20 cellular contexts compared by ENCODE assay signal in the genomic region with DNA sequence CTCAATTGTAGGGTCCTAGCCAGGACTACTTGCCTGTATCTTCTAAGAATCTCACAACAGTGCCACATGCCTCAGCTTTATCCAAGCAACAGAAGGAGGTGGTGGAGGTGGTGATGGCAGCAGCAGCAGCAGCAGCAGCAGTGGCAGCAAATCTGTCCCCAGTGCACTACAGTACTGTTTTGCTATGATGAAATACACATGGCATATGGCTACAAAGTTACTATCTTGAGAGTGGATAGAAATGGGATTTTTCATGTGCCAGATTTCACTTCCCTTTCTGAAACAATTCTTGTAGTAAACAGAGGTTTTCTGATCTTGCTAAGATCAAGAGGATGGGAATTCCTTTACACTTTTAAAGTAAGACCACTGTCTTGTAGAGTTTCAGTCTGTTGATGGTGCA. TPM values are rescaled to one million over a fixed set of nuclear protein-coding genes. Genes with fewer than 3 reads are reported as not detected.
DNase-seq lines count a peak whose midpoint lies in the region; ATAC-seq and FAIRE-seq lines count a peak whose summit lies in the region.
"Had no signal": no experiment of that assay in that cellular context is flagged by ENCODE, and none has a peak within 500 bp of the region (broad histone marks: within the 10 kb centered on the region; RNA-seq: fewer than 3 reads in every experiment).

No MANE protein-coding gene starts in this region.

- H3K4me1 Mint-ChIP-seq in dendritic cell treated with granulocyte-macrophage colony-stimulating factor and Interleukin-4, amounts not matched to agents 40 ng/mL and 50 ng/mL, for 4 days (ENCODE audit: low read depth), result peaks cover 6% of the 10 kb centered on the region
- H3K4me1 Mint-ChIP-seq: B cell; CD4-positive, alpha-beta memory T cell; T-helper 17 cell had no signal

- H3K27ac ChIP-seq in small intestine (ENCODE audit: low read depth in 1 of 2, low read length in 1 of 2), result no peak overlapping the region
- H3K27ac ChIP-seq: GM23248 had no signal

- H3K4me3 Mint-ChIP-seq in dendritic cell treated with granulocyte-macrophage colony-stimulating factor and Interleukin-4, amounts not matched to agents 40 ng/mL and 50 ng/mL, for 4 days, result no peak overlapping the region
- H3K4me3 Mint-ChIP-seq: B cell; CD4-positive, alpha-beta memory T cell; T-helper 17 cell had no signal

- ATAC-seq in GM21737 (IDR thresholded peaks at IDR 0.05; ENCODE audit: unreplicated experiment), result no peak
- ATAC-seq: T-helper 17 cell had no signal

- intact Hi-C loops in dendritic cell treated with granulocyte-macrophage colony-stimulating factor and Interleukin-4, amounts not matched to agents 40 ng/mL and 50 ng/mL, for 4 days (cut with micrococcal nuclease), result no loop called here

- no peak for FAIRE-seq in small intestine (lab: Jason Lieb, UNC)
- FAIRE-seq: RCC 7860 had no signal

- no peaks in the 10 kb centered on the region for H3K36me3 Mint-ChIP-seq in dendritic cell treated with granulocyte-macrophage colony-stimulating factor and Interleukin-4, amounts not matched to agents 40 ng/mL and 50 ng/mL, for 4 days (ENCODE audit: low read depth)

- no peak overlapping the region for H3K4me3 ChIP-seq in small intestine (ENCODE audit: low read depth in 1 of 2, low read length in 2 of 2)
- H3K4me3 ChIP-seq: GM23248, HAP-1 had no signal

- H3K9me3 Mint-ChIP-seq in dendritic cell treated with granulocyte-macrophage colony-stimulating factor and Interleukin-4, amounts not matched to agents 40 ng/mL and 50 ng/mL, for 4 days, result no peaks in the 10 kb centered on the region
- H3K9me3 Mint-ChIP-seq: CD4-positive, alpha-beta memory T cell had no signal

- H3K27ac Mint-ChIP-seq in dendritic cell treated with granulocyte-macrophage colony-stimulating factor and Interleukin-4, amounts not matched to agents 40 ng/mL and 50 ng/mL, for 4 days, result peak overlapping the region; percentile 35
- H3K27ac Mint-ChIP-seq: B cell, T-helper 17 cell had no signal

- peaks cover 9% of the 10 kb centered on the region for H3K27me3 Mint-ChIP-seq in dendritic cell treated with granulocyte-macrophage colony-stimulating factor and Interleukin-4, amounts not matched to agents 40 ng/mL and 50 ng/mL, for 4 days
- H3K27me3 Mint-ChIP-seq: CD4-positive, alpha-beta memory T cell had no signal

- H3K36me3 ChIP-seq in small intestine (ENCODE audit: control insufficient read depth in 2 of 2, insufficient read depth in 2 of 2, low read length in 2 of 2), result no peaks in the 10 kb centered on the region
- H3K36me3 ChIP-seq: HAP-1 had no signal

- no peaks in the 10 kb centered on the region for H3K27me3 ChIP-seq in small intestine (ENCODE audit: control insufficient read depth in 2 of 2, insufficient read depth in 2 of 2, low read length in 2 of 2)

- peaks cover 2 to 3% of the 10 kb centered on the region in 2 donors for H3K4me1 ChIP-seq in small intestine (ENCODE audit: control insufficient read depth in 2 of 2, insufficient read depth in 1 of 2, low read depth in 1 of 2, low read length in 1 of 2)
- H3K4me1 ChIP-seq: HAP-1 had no signal

- no peaks in the 10 kb centered on the region for H3K9me3 ChIP-seq in small intestine (ENCODE audit: control insufficient read depth, low read depth)
- H3K9me3 ChIP-seq: HAP-1 had no signal

- DNase-seq in SIG-M5 treated with dmso at 0.1 percent for 504 hours (lab: John Stamatoyannopoulos, UW; ENCODE audit: unreplicated experiment) (peak; percentile 66), SIG-M5 (lab: John Stamatoyannopoulos, UW) (no peak), NOMO-1 treated with DMSO at 0.1 percent for 48 hours (lab: John Stamatoyannopoulos, UW; ENCODE audit: unreplicated experiment) (peak; percentile 76), superior temporal gyrus (ENCODE audit: extremely low spot score) (peak; percentile 55), small intestine (no peak), RKO (ENCODE audit: low spot score) (no peak)
- DNase-seq: 8988T; CD4-positive, alpha-beta memory T cell; GM23248; MM.1S; NCI-H187 treated with DMSO at 0.1 percent for 48 hours; NCI-H2227 treated with DMSO at 0.1 percent for 48 hours; NCI-H524; NCI-H82; T-helper 17 cell had no signal

RNA-seq across cellular contexts. Expression of a gene that starts 8.1 kb away (rescaled TPM):
- 100 to 1,000 TPM; 273 to 884 (median 819) TPM for polyA plus RNA-seq in small intestine

RNA-seq across cellular contexts. Expression of a gene that starts 41.2 kb away (rescaled TPM):
- polyA plus RNA-seq in small intestine, result 1 to 10 TPM; 4.6 to 8.3 (median 7.6) TPM

RNA-seq across cellular contexts. Expression of a gene that starts 53.0 kb away (rescaled TPM):
- 1 to 10 TPM; 4.8 to 9.6 (median 7.0) TPM for polyA plus RNA-seq in small intestine

Comparison
In these comparisons a context has a peak if more than half of its experiments do, and no peak if none do; other contexts are left out.
1. DNase-seq: peak in SIG-M5 treated with dmso at 0.1 percent for 504 hours (single experiment), NOMO-1 treated with DMSO at 0.1 percent for 48 hours (single experiment) and superior temporal gyrus (single experiment); none in SIG-M5 (single experiment), small intestine (single experiment) and RKO (single experiment).